27 cellular contexts compared by ENCODE assay signal in the genomic region with DNA sequence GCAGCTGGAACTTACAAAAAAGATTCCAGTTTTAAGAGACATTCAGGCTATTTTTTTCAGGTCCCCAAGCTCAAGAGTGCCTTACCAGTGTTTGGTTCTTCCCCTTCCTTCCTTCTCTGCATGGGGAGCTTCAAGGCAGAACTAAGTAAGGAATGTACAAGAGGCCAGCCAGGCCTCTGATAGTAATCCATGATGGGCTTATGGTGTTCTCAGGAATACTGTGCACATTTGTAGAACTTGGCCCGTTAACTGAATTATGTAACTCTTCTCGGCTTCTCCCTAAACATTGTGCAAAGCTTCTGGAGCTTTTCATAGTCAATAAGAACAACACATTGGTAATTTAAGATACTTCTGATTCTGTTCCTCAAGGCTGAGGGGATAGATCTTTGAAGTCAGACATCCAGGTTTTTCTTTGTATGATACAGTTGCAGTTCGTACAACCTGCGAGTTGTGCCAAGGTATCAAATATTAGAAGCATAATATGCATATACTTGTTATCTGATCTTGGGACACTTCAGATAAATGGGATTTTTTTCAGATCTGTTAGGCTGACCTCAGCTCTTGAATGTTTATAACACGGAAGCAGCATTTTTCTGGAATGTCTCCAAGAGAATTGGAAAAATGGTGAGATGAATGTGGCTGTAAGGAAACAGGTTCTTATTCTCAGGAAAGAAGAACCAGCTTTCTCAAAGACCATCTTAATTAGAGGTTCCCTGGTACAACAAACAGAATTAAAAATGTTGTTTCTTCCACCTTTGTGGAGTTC.
"Had no signal": no experiment of that assay in that cellular context is flagged by ENCODE, and none has a peak within 500 bp of the region (broad histone marks: within the 10 kb centered on the region; RNA-seq: fewer than 3 reads in every experiment).

No MANE protein-coding gene starts in this region.

- H3K4me1 ChIP-seq: adrenal gland, esophagus squamous epithelium, heart right ventricle, neural progenitor cell, spleen, upper lobe of right lung had no signal

- H3K9me3 Mint-ChIP-seq: endodermal cell, neural progenitor cell had no signal

- ATAC-seq: activated T-cell treated with anti-CD3 and anti-CD28 coated beads, Interleukin-2, amount 50 U/mL, for 4 hours; left colon; naive thymus-derived CD4-positive, alpha-beta T cell; upper lobe of right lung had no signal

- H3K36me3 Mint-ChIP-seq: activated naive CD8-positive, alpha-beta T cell; naive thymus-derived CD4-positive, alpha-beta T cell; neural progenitor cell had no signal

- H3K4me1 Mint-ChIP-seq: naive thymus-derived CD4-positive, alpha-beta T cell; neural progenitor cell had no signal

- FAIRE-seq: bronchial epithelial cell, keratinocyte, TTC549 had no signal

- H3K9me3 ChIP-seq: adrenal gland, esophagus squamous epithelium, heart right ventricle, spleen, thoracic aorta, upper lobe of right lung had no signal

- H3K27me3 Mint-ChIP-seq: activated naive CD8-positive, alpha-beta T cell had no signal

- H3K36me3 ChIP-seq: adrenal gland, esophagus squamous epithelium, heart right ventricle, neural progenitor cell, spleen, thoracic aorta, upper lobe of right lung had no signal

- H3K27ac ChIP-seq: adrenal gland, esophagus squamous epithelium, heart right ventricle, neural progenitor cell, spleen, thoracic aorta, upper lobe of right lung had no signal

- H3K4me3 ChIP-seq: adrenal gland, esophagus squamous epithelium, heart right ventricle, lung, neural progenitor cell, spleen, thoracic aorta, upper lobe of right lung had no signal

- DNase-seq: activated CD4-positive, alpha-beta T cell treated with anti-CD3 and anti-CD28 coated beads, Interleukin-2, amount 50 U/mL, for 4 hours; activated CD8-positive, alpha-beta memory T cell treated with anti-CD3 and anti-CD28 coated beads for 24 hours; activated CD8-positive, alpha-beta memory T cell treated with anti-CD3 and anti-CD28 coated beads, Interleukin-2, amount 50 U/mL, for 48 hours; activated naive CD4-positive, alpha-beta T cell; activated T-cell treated with anti-CD3 and anti-CD28 coated beads, Interleukin-2, amount 50 U/mL, for 4 hours; adrenal gland; cerebellar nuclear complex; cortex of kidney; endodermal cell; esophagus squamous epithelium; heart right ventricle; left colon; naive thymus-derived CD4-positive, alpha-beta T cell; posterior cingulate gyrus; spleen; stimulated activated CD4-positive, alpha-beta T cell treated with anti-CD3 and anti-CD28 coated beads, Interleukin-4, amount 100 ng/mL, for 1 hour; stimulated activated naive CD4-positive, alpha-beta T cell; T-helper 1 cell; upper lobe of right lung had no signal

- H3K27me3 ChIP-seq: adrenal gland, esophagus squamous epithelium, heart right ventricle, neural progenitor cell, spleen, upper lobe of right lung had no signal

- H3K27ac Mint-ChIP-seq: activated naive CD8-positive, alpha-beta T cell; activated T-helper 2 cell treated with anti-CD3 and anti-CD28 coated beads, Interferon-gamma antibody, Interleukin-2, Interleukin-4, amounts not matched to agents 10 μg/mL and 5 μg/mL and 100 μg/mL, durations not matched to agents 14 hours and 24 hours and 36 hours; endodermal cell; naive thymus-derived CD4-positive, alpha-beta T cell; neural progenitor cell had no signal

- H3K4me3 Mint-ChIP-seq: activated naive CD8-positive, alpha-beta T cell; activated T-cell treated with anti-CD3 and anti-CD28 coated beads, Interleukin-2, amount 50 U/mL, for 4 hours; endodermal cell; naive thymus-derived CD4-positive, alpha-beta T cell; neural progenitor cell had no signal
